In genomic region chr2:84409531-84409930, GRCh38 we compare ENCODE assay signal across 7 cellular contexts.
"Had no signal": no experiment of that assay in that cellular context is flagged by ENCODE, and none has a peak within 500 bp of the region (broad histone marks: within the 10 kb centered on the region; RNA-seq: fewer than 3 reads in every experiment).

No MANE protein-coding gene starts in this region.

- H3K4me3 ChIP-seq: GM23338 had no signal

- H3K27ac Mint-ChIP-seq: GM23338, H9 had no signal

- H2AFZ ChIP-seq: GM23338 had no signal

- FAIRE-seq: H1, H54, HTR-8/SVneo had no signal

- DNase-seq: H9, HCEC 1CT, IMR-90 had no signal

- H3K4me3 Mint-ChIP-seq: GM23338, H9 had no signal

- H3K4me2 ChIP-seq: GM23338 had no signal

- H3K9me3 Mint-ChIP-seq: GM23338, H9 had no signal

- ATAC-seq: GM23338 had no signal

- H3K4me1 Mint-ChIP-seq: GM23338, H9 had no signal
